1 cellular context compared by ENCODE assay signal in genomic region chr20:36575066-36575743, GRCh38.
TF ChIP-seq lines count a peak whose summit lies in the region.

No MANE protein-coding gene starts in this region.

TF ChIP-seq in GM23338, 12 proteins besides CTCF, POLR2A, EP300 and RAD21 (continued from another document):
- no peak for TF ChIP-seq ZNF462 (CRISPR knock-in tag; IDR thresholded peaks at IDR 0.05)
- no peak for TF ChIP-seq ETS1 (IDR thresholded peaks at IDR 0.05)
- no peak for TF ChIP-seq EZH2 (IDR thresholded peaks at IDR 0.05; ENCODE audit: low read depth, unreplicated experiment)
